In the genomic region with DNA sequence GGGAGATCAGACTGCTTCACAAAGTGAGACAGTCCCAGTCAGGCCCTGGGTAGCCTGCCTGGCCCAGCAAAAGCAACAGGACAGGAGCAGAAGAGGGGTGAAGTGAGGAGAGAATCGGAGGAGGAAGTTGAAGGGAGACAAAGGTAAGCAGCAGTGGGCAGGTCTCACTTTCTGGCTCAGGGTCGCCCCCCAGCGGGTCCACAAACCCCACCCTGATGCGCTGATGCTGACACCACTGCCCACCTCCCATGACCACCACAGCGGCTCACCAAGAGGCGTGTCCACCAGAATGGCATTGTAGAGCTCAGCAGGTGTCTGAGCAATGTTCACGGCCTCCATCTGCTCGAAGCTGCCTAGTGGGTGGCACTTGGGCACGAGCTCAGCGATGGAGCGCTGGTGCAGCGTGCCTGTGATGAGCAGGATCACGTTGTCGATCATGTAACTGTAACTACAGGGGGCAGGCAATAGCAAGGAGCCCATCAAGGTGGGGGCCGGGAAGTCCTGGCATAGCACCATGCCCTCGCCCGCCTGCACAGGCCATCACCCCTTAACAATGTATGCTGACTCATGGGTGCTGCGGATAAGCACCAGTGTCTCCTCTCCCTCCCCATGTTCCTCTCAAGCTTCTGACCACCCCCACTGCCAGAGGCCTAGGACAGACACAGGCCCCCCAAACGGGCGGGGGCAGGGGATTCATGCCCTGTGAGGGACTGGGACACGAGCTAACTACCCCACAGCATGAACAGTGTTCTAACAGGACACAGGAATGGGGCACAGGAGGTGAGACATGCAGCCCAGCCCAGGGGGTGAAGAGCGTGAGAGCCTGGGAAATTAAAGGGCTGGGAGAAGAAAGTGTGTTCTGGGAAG, we compare ENCODE assay signal across 1 cellular context.
TF ChIP-seq lines count a peak whose summit lies in the region.

No MANE protein-coding gene starts in this region.

TF ChIP-seq in GM23338, 12 proteins besides CTCF, POLR2A, EP300 and RAD21:
- TF ChIP-seq JUNB (IDR thresholded peaks at IDR 0.05; ENCODE audit: unreplicated experiment) (no peak), ZNF114 (CRISPR knock-in tag; IDR thresholded peaks at IDR 0.05) (no peak), ZNF331 (CRISPR knock-in tag; IDR thresholded peaks at IDR 0.05; ENCODE audit: low read depth) (no peak), NANOG (IDR thresholded peaks at IDR 0.05; ENCODE audit: borderline replicate concordance) (no peak), CREB1 (CRISPR knock-in tag; IDR thresholded peaks at IDR 0.05; ENCODE audit: low read depth) (no peak), ZNF462 (CRISPR knock-in tag; IDR thresholded peaks at IDR 0.05) (no peak), EZH2phosphoT487 (IDR thresholded peaks at IDR 0.05; ENCODE audit: unreplicated experiment) (no peak), POLR2AphosphoS5 (IDR thresholded peaks at IDR 0.05; ENCODE audit: low read depth) (no peak), STAT1 (IDR thresholded peaks at IDR 0.05; ENCODE audit: unreplicated experiment) (no peak), EZH2 (IDR thresholded peaks at IDR 0.05; ENCODE audit: low read depth, unreplicated experiment) (no peak)
- TF ChIP-seq, protein P1, sequence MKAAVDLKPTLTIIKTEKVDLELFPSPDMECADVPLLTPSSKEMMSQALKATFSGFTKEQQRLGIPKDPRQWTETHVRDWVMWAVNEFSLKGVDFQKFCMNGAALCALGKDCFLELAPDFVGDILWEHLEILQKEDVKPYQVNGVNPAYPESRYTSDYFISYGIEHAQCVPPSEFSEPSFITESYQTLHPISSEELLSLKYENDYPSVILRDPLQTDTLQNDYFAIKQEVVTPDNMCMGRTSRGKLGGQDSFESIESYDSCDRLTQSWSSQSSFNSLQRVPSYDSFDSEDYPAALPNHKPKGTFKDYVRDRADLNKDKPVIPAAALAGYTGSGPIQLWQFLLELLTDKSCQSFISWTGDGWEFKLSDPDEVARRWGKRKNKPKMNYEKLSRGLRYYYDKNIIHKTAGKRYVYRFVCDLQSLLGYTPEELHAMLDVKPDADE (IDR thresholded peaks at IDR 0.05), result no peak
- TF ChIP-seq, protein P2, sequence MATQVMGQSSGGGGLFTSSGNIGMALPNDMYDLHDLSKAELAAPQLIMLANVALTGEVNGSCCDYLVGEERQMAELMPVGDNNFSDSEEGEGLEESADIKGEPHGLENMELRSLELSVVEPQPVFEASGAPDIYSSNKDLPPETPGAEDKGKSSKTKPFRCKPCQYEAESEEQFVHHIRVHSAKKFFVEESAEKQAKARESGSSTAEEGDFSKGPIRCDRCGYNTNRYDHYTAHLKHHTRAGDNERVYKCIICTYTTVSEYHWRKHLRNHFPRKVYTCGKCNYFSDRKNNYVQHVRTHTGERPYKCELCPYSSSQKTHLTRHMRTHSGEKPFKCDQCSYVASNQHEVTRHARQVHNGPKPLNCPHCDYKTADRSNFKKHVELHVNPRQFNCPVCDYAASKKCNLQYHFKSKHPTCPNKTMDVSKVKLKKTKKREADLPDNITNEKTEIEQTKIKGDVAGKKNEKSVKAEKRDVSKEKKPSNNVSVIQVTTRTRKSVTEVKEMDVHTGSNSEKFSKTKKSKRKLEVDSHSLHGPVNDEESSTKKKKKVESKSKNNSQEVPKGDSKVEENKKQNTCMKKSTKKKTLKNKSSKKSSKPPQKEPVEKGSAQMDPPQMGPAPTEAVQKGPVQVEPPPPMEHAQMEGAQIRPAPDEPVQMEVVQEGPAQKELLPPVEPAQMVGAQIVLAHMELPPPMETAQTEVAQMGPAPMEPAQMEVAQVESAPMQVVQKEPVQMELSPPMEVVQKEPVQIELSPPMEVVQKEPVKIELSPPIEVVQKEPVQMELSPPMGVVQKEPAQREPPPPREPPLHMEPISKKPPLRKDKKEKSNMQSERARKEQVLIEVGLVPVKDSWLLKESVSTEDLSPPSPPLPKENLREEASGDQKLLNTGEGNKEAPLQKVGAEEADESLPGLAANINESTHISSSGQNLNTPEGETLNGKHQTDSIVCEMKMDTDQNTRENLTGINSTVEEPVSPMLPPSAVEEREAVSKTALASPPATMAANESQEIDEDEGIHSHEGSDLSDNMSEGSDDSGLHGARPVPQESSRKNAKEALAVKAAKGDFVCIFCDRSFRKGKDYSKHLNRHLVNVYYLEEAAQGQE (IDR thresholded peaks at IDR 0.05; ENCODE audit: unreplicated experiment), result no peak
TF ChIP-seq in GM23338: peak in this region for 0.
